In genomic region chr18:47953471-47953931, GRCh38 we compare ENCODE assay signal across 8 cellular contexts. TPM values are rescaled to one million over a fixed set of nuclear protein-coding genes. Genes with fewer than 3 reads are reported as not detected.
DNase-seq lines count a peak whose midpoint lies in the region; ATAC-seq, FAIRE-seq and TF ChIP-seq lines count a peak whose summit lies in the region.

No MANE protein-coding gene starts in this region.

- H3K4me1 ChIP-seq in keratinocyte (ENCODE audit: control insufficient read depth, extremely low read depth, insufficient read depth, low read length) = peaks cover 7% of the 10 kb centered on the region
- H3K4me1 ChIP-seq in esophagus muscularis mucosa = peaks cover 0 to 7% (median 0%) of the 10 kb centered on the region in 4 donors

- no peaks in the 10 kb centered on the region for H3K9me3 Mint-ChIP-seq in activated naive CD8-positive, alpha-beta T cell treated with anti-CD3 and anti-CD28 coated beads for 36 hours

- no peak overlapping the region for H3K9ac ChIP-seq in keratinocyte (ENCODE audit: control insufficient read depth, extremely low read depth, insufficient read depth, low read length)

- peak; percentile 59 for ATAC-seq in Right ventricle myocardium inferior
- peak; percentile 74 for ATAC-seq in HG02763 (IDR thresholded peaks at IDR 0.05; ENCODE audit: unreplicated experiment)

- intact Hi-C loops in Right ventricle myocardium inferior (cut with DNase I) = no loop called here
- intact Hi-C loops in cardiac septum (cut with DNase I) = no loop called here
- intact Hi-C loops in esophagus muscularis mucosa (cut with DNase I) = no loop called here

- no peaks in the 10 kb centered on the region for H4K20me1 ChIP-seq in keratinocyte (ENCODE audit: control insufficient read depth, extremely low read depth, insufficient read depth, low read length)

- H3K27me3 Mint-ChIP-seq in activated naive CD8-positive, alpha-beta T cell treated with anti-CD3 and anti-CD28 coated beads for 36 hours = no peaks in the 10 kb centered on the region

- peak overlapping the region; percentile 41 for H3K27ac Mint-ChIP-seq in activated naive CD8-positive, alpha-beta T cell treated with anti-CD3 and anti-CD28 coated beads for 36 hours

- no peak overlapping the region for H3K4me3 Mint-ChIP-seq in activated naive CD8-positive, alpha-beta T cell treated with anti-CD3 and anti-CD28 coated beads for 36 hours

- H3K79me2 ChIP-seq in keratinocyte (ENCODE audit: control insufficient read depth, insufficient read depth, low read length) = no peaks in the 10 kb centered on the region

- H3K4me3 ChIP-seq in keratinocyte (ENCODE audit: control insufficient read depth in 2 of 3, extremely low read depth in 1 of 3, insufficient read depth in 2 of 3, low read depth in 1 of 3, low read length in 3 of 3) (no peak overlapping the region), esophagus muscularis mucosa (no peak overlapping the region)

- no peak for TF ChIP-seq POLR2A in esophagus muscularis mucosa (IDR thresholded peaks at IDR 0.05; ENCODE audit: low read depth)

- no peak overlapping the region for H3K27ac ChIP-seq in keratinocyte (ENCODE audit: control insufficient read depth, insufficient read depth, low read length)
- no peak overlapping the region for H3K27ac ChIP-seq in esophagus muscularis mucosa (replicated peaks in 1 of 4)

- no peaks in the 10 kb centered on the region for H3K27me3 ChIP-seq in keratinocyte (ENCODE audit: control insufficient read depth, extremely low read depth, insufficient read depth, low read length)
- no peaks in the 10 kb centered on the region for H3K27me3 ChIP-seq in esophagus muscularis mucosa

- dilution Hi-C loops in keratinocyte (cut with MboI; ENCODE audit: extremely low pct_ligation_motif_present, low sequenced_read_pairs) = no loop called here

- H3K4me1 Mint-ChIP-seq in activated naive CD8-positive, alpha-beta T cell treated with anti-CD3 and anti-CD28 coated beads for 36 hours = peaks cover 8% of the 10 kb centered on the region

- H2AFZ ChIP-seq in keratinocyte (ENCODE audit: control insufficient read depth, low read length) = peak overlapping the region; percentile 57

- TF ChIP-seq CTCF in keratinocyte (optimal IDR thresholded peaks at IDR 0.05 in 1 of 3, IDR thresholded peaks at IDR 0.05 in 1 of 3, conservative IDR thresholded peaks at IDR 0.05 in 1 of 3; ENCODE audit: extremely low read depth in 1 of 3, insufficient read depth in 2 of 3, low read length in 3 of 3) (no peak), esophagus muscularis mucosa (IDR thresholded peaks at IDR 0.05) (no peak)

- no peaks in the 10 kb centered on the region for H3K36me3 ChIP-seq in keratinocyte (ENCODE audit: control insufficient read depth in 2 of 2, extremely low read depth in 1 of 2, insufficient read depth in 2 of 2, low read length in 2 of 2)
- H3K36me3 ChIP-seq in esophagus muscularis mucosa = no peaks in the 10 kb centered on the region

- no peak for TF ChIP-seq EP300 in esophagus muscularis mucosa (IDR thresholded peaks at IDR 0.05)

- no peaks in the 10 kb centered on the region for H3K9me1 ChIP-seq in keratinocyte (ENCODE audit: control insufficient read depth, extremely low read depth, insufficient read depth, low read length)

- H3K9me3 ChIP-seq in keratinocyte (ENCODE audit: control insufficient read depth, low read depth, low read length) (no peaks in the 10 kb centered on the region), esophagus muscularis mucosa (no peaks in the 10 kb centered on the region)

- 58% methylated on average over 6 of the region's 6 CpGs for WGBS in esophagus muscularis mucosa

- H3K36me3 Mint-ChIP-seq in activated naive CD8-positive, alpha-beta T cell treated with anti-CD3 and anti-CD28 coated beads for 36 hours = peaks cover 1% of the 10 kb centered on the region

- peak overlapping the region; percentile 17 for H3K4me2 ChIP-seq in keratinocyte (ENCODE audit: control insufficient read depth, extremely low read depth, insufficient read depth, low read depth, low read length)

- peak; percentile 85 for FAIRE-seq in keratinocyte (lab: Jason Lieb, UNC)

- DNase-seq in Right ventricle myocardium inferior (ENCODE audit: missing footprints) (peak; percentile 71), cardiac septum (ENCODE audit: low spot score) (no peak), NCI-H226 (peak; percentile 15), keratinocyte (ENCODE audit: low read depth, low spot score) (no peak), AG08396 (ENCODE audit: low spot score) (no peak), esophagus muscularis mucosa (ENCODE audit: extremely low spot score) (no peak)
- DNase-seq in activated naive CD8-positive, alpha-beta T cell treated with anti-CD3 and anti-CD28 coated beads for 36 hours = peak; percentile 23

RNA-seq across cellular contexts. Expression of gene SMAD2, which starts 23.0 kb away (rescaled TPM):
- 80.2 TPM for total RNA-seq in Right ventricle myocardium inferior
- total RNA-seq in cardiac septum = 104 TPM
- total RNA-seq in activated naive CD8-positive, alpha-beta T cell treated with anti-CD3 and anti-CD28 coated beads for 36 hours = 100 to 1,000 TPM; 101 to 105 TPM
- polyA plus RNA-seq in keratinocyte = 69.9 to 87.1 TPM (median 80.2 TPM) in 3 replicates
- 81.2 TPM for polyA plus RNA-seq in keratinocyte (2011; ENCODE audit: low read depth)
- polyA plus RNA-seq in keratinocyte (2011; cell fraction: cytosol; rRNA removed) = 75.3 and 131 TPM in 2 replicates
- polyA plus RNA-seq in keratinocyte (2011; cell fraction: nucleus; rRNA removed) = 54.5 and 60.1 TPM in 2 replicates
- polyA plus RNA-seq in keratinocyte (2012; ENCODE audit: low replicate concordance) = 68.2 and 73.1 TPM in 2 replicates
- 35.2 to 158 TPM (median 84.9 TPM) in 3 replicates for polyA minus RNA-seq in keratinocyte
- 71.6 TPM for polyA minus RNA-seq in keratinocyte (2011; cell fraction: cytosol; rRNA and poly(A)+ RNA removed)
- 27.5 and 70.2 TPM in 2 replicates for polyA minus RNA-seq in keratinocyte (2011; cell fraction: nucleus; rRNA and poly(A)+ RNA removed)
- 10 to 100 TPM; 35.7 to 93.4 (median 89.2) TPM for total RNA-seq in esophagus muscularis mucosa

Comparison
In these comparisons a context has a peak if more than half of its experiments do, and no peak if none do; other contexts are left out.
1. DNase-seq: peak in Right ventricle myocardium inferior (single experiment), NCI-H226 (single experiment) and activated naive CD8-positive, alpha-beta T cell treated with anti-CD3 and anti-CD28 coated beads for 36 hours (single experiment); none in cardiac septum (single experiment), keratinocyte (single experiment), AG08396 (single experiment) and esophagus muscularis mucosa (single experiment).